In genomic region chr14:75496755-75497154, GRCh38 we compare ENCODE assay signal across 2 cellular contexts.
TF ChIP-seq lines count a peak whose summit lies in the region.

No MANE protein-coding gene starts in this region.

TF ChIP-seq in SK-N-SH, 30 proteins besides CTCF, POLR2A, EP300 and RAD21 (continued from another document):
- TF ChIP-seq REST (IDR thresholded peaks at IDR 0.05; ENCODE audit: low read depth, low read length) (peak; percentile 74; the same call in 1 of the 2 replicates), ELF1 (IDR thresholded peaks at IDR 0.05) (no peak), USF1 (IDR thresholded peaks at IDR 0.05; ENCODE audit: borderline replicate concordance, low read depth) (no peak), MAX (IDR thresholded peaks at IDR 0.05; ENCODE audit: low read depth) (no peak), TEAD4 (IDR thresholded peaks at IDR 0.05; ENCODE audit: borderline replicate concordance, insufficient read depth) (no peak)

TF ChIP-seq in SK-N-SH treated with all-trans-retinoic acid at 6 μM for 48 hours, 23 proteins besides CTCF, POLR2A, EP300 and RAD21 (continued from another document):
- TF ChIP-seq POU6F1 (CRISPR knock-in tag; IDR thresholded peaks at IDR 0.05; ENCODE audit: borderline replicate concordance, low read depth) (no peak), ZNF70 (CRISPR knock-in tag; IDR thresholded peaks at IDR 0.05) (no peak), ZFP3 (CRISPR knock-in tag; IDR thresholded peaks at IDR 0.05) (no peak), CSRNP3 (CRISPR knock-in tag; IDR thresholded peaks at IDR 0.05) (no peak), GLIS3 (CRISPR knock-in tag; IDR thresholded peaks at IDR 0.05) (no peak), ZFP30 (CRISPR knock-in tag; IDR thresholded peaks at IDR 0.05) (no peak)
